Comparison of ENCODE assay signal across 14 cellular contexts in genomic region chr1:8947127-8947691, GRCh38. TPM values are rescaled to one million over a fixed set of nuclear protein-coding genes. Genes with fewer than 3 reads are reported as not detected.
A peak's percentile ranks its signal among the peaks of the same experiment; 100 is the strongest.
DNase-seq lines count a peak whose midpoint lies in the region; TF ChIP-seq lines count a peak whose summit lies in the region.
"Had no signal": no experiment of that assay in that cellular context is flagged by ENCODE, and none has a peak within 500 bp of the region (broad histone marks: within the 10 kb centered on the region; RNA-seq: fewer than 3 reads in every experiment).

No MANE protein-coding gene starts in this region.

- H3K27me3 Mint-ChIP-seq in chondrocyte (ENCODE audit: low read depth): peaks cover 1% of the 10 kb centered on the region
- H3K27me3 Mint-ChIP-seq: type B pancreatic cell had no signal

- no peak overlapping the region for H3K4me2 ChIP-seq in MM.1S (ENCODE audit: low read depth, low read length)

- no peak overlapping the region for H3K9ac ChIP-seq in MM.1S (ENCODE audit: low read length)

- no peaks in the 10 kb centered on the region for H4K20me1 ChIP-seq in MM.1S (ENCODE audit: insufficient read depth, low read length)

- no peak overlapping the region for H3K27ac Mint-ChIP-seq in chondrocyte (ENCODE audit: unreplicated experiment)
- H3K27ac Mint-ChIP-seq: type B pancreatic cell had no signal

- TF ChIP-seq CTCF in chondrocyte (IDR thresholded peaks at IDR 0.05) (no peak), MM.1S (IDR thresholded peaks at IDR 0.05; ENCODE audit: low read length) (no peak)

- H3K9me3 ChIP-seq in MM.1S (replicated peaks; ENCODE audit: insufficient read depth, low read length): no peaks in the 10 kb centered on the region
- H3K9me3 ChIP-seq: lower lobe of right lung, prostate gland had no signal

- H3K79me2 ChIP-seq in MM.1S (ENCODE audit: low read length): no peaks in the 10 kb centered on the region

- no peaks in the 10 kb centered on the region for H3K27me3 ChIP-seq in MM.1S (replicated peaks; ENCODE audit: insufficient read depth, low read length)

- no peak overlapping the region for H3K4me3 ChIP-seq in MM.1S (ENCODE audit: low read length)
- H3K4me3 ChIP-seq: lower lobe of right lung, prostate gland had no signal

- no peaks in the 10 kb centered on the region for H3F3A ChIP-seq in MM.1S (ENCODE audit: insufficient read depth, low read length)

- no peaks in the 10 kb centered on the region for H3K4me1 Mint-ChIP-seq in chondrocyte (ENCODE audit: low read depth)

- no peaks in the 10 kb centered on the region for H3K36me3 ChIP-seq in MM.1S (replicated peaks; ENCODE audit: insufficient read depth, low read length)
- H3K36me3 ChIP-seq: lower lobe of right lung, prostate gland had no signal

- no peaks in the 10 kb centered on the region for H3K9me2 ChIP-seq in MM.1S (replicated peaks; ENCODE audit: insufficient read depth, low read length)

- H2AFZ ChIP-seq in MM.1S (ENCODE audit: low read length): no peak overlapping the region

- no peaks in the 10 kb centered on the region for H3K9me3 Mint-ChIP-seq in chondrocyte (ENCODE audit: low read depth)
- H3K9me3 Mint-ChIP-seq: type B pancreatic cell had no signal

- H3K27ac ChIP-seq in cingulate gyrus (ENCODE audit: low read depth, low read length): peak overlapping the region; percentile 29
- H3K27ac ChIP-seq in MM.1S (ENCODE audit: low read length): no peak overlapping the region
- H3K27ac ChIP-seq: lower lobe of right lung, prostate gland had no signal

- H3K4me1 ChIP-seq in MM.1S (ENCODE audit: low read length): no peaks in the 10 kb centered on the region
- H3K4me1 ChIP-seq: lower lobe of right lung, prostate gland had no signal

- no peak overlapping the region for H3K4me3 Mint-ChIP-seq in chondrocyte (ENCODE audit: unreplicated experiment)
- H3K4me3 Mint-ChIP-seq: type B pancreatic cell had no signal

- peak; percentile 66 for DNase-seq in activated effector memory CD4-positive, alpha-beta T cell treated with anti-CD3 and anti-CD28 coated beads, Interleukin-2, amount 50 U/mL, for 16 hours
- DNase-seq in activated effector memory CD4-positive, alpha-beta T cell treated with Interleukin-2 at 50 U/mL for 16 hours: no peak
- peak; percentile 64 for DNase-seq in pons (ENCODE audit: low spot score)
- no peak for DNase-seq in chondrocyte (ENCODE audit: low spot score)
- no peak for DNase-seq in NCI-H1417 treated with DMSO at 0.1 percent for 48 hours (lab: John Stamatoyannopoulos, UW)
- DNase-seq in MM.1S: no peak
- DNase-seq: effector CD8-positive, alpha-beta T cell; lower lobe of right lung; NCI-H2029 treated with DMSO at 0.1 percent for 48 hours; T1000 had no signal

- no peaks in the 10 kb centered on the region for H3K36me3 Mint-ChIP-seq in chondrocyte (ENCODE audit: low read depth)
- H3K36me3 Mint-ChIP-seq: type B pancreatic cell had no signal

TF ChIP-seq in PFSK-1, 5 proteins besides CTCF, POLR2A, EP300 and RAD21:
- TF ChIP-seq FOXP2 (optimal IDR thresholded peaks at IDR 0.05; ENCODE audit: borderline replicate concordance, extremely low read depth, extremely low read length, insufficient read depth): no peak
- TF ChIP-seq POLR2AphosphoS5 (IDR thresholded peaks at IDR 0.05; ENCODE audit: low read depth, low read length): peak; percentile 20; the same call in 1 of the 2 replicates
TF ChIP-seq in PFSK-1: peak in this region for 1.

RNA-seq across cellular contexts. Expression of gene CA6, which starts 1.5 kb away (rescaled TPM):
- not detected for polyA plus RNA-seq in PFSK-1 (2012; ENCODE audit: insufficient read length, low read depth)
- total RNA-seq in chondrocyte: not detected in 3 replicates
- total RNA-seq: lower lobe of right lung, prostate gland had no signal

Comparison
In these comparisons a context has a peak if more than half of its experiments do, and no peak if none do; other contexts are left out.
1. DNase-seq: peak in activated effector memory CD4-positive, alpha-beta T cell treated with anti-CD3 and anti-CD28 coated beads, Interleukin-2, amount 50 U/mL, for 16 hours (single experiment) and pons (single experiment); none in activated effector memory CD4-positive, alpha-beta T cell treated with Interleukin-2 at 50 U/mL for 16 hours (single experiment), chondrocyte (single experiment), NCI-H1417 treated with DMSO at 0.1 percent for 48 hours (single experiment) and MM.1S (single experiment).